11 cellular contexts compared by ENCODE assay signal in genomic region chr4:159367421-159368105, GRCh38.
DNase-seq lines count a peak whose midpoint lies in the region; ATAC-seq and TF ChIP-seq lines count a peak whose summit lies in the region.
"Had no signal": no experiment of that assay in that cellular context is flagged by ENCODE, and none has a peak within 500 bp of the region (broad histone marks: within the 10 kb centered on the region; RNA-seq: fewer than 3 reads in every experiment).

No MANE protein-coding gene starts in this region.

- ATAC-seq in GM18520 (IDR thresholded peaks at IDR 0.05; ENCODE audit: unreplicated experiment) (peak; percentile 72), GM21423 (IDR thresholded peaks at IDR 0.05; ENCODE audit: unreplicated experiment) (peak; percentile 68), HG03060 (IDR thresholded peaks at IDR 0.05; ENCODE audit: low read depth, unreplicated experiment) (peak; percentile 61)

- TF ChIP-seq CTCF in epithelial cell of esophagus (IDR thresholded peaks at IDR 0.05; ENCODE audit: insufficient read depth, low read depth, low read length, missing control alignments) (no peak), GM20000 (IDR thresholded peaks at IDR 0.05; ENCODE audit: extremely low read depth, missing control alignments) (no peak)

- no peak overlapping the region for H3K4me3 ChIP-seq in epithelial cell of esophagus (ENCODE audit: low read length)
- H3K4me3 ChIP-seq: lung had no signal

- peak; percentile 10 for DNase-seq in epithelial cell of esophagus (ENCODE audit: low read depth)
- no peak for DNase-seq in middle frontal gyrus (ENCODE audit: extremely low spot score, low spot score)
- DNase-seq in GM20000 (ENCODE audit: low spot score) = no peak
- no peak for DNase-seq in OCI-M2 (lab: John Stamatoyannopoulos, UW; ENCODE audit: unreplicated experiment)
- no peak for DNase-seq in NCI-H524 (lab: John Stamatoyannopoulos, UW)
- DNase-seq: aorta, NCI-H2227 treated with DMSO at 0.1 percent for 48 hours had no signal
